In genomic region chr15:63501256-63502089, GRCh38 we compare ENCODE assay signal across 8 cellular contexts. TPM values are rescaled to one million over a fixed set of nuclear protein-coding genes. Genes with fewer than 3 reads are reported as not detected.
DNase-seq lines count a peak whose midpoint lies in the region; ATAC-seq and TF ChIP-seq lines count a peak whose summit lies in the region.

No MANE protein-coding gene starts in this region.

- intact Hi-C loops in natural killer cell (cut with micrococcal nuclease), result loop anchor here (2.0 to 5.0 kb wide), 2 partner anchors 309 to 511 kb away; no protein-coding TSS in a partner anchor

- ATAC-seq in natural killer cell (no peak), HG03039 (IDR thresholded peaks at IDR 0.05; ENCODE audit: unreplicated experiment) (no peak), HG02973 (IDR thresholded peaks at IDR 0.05; ENCODE audit: unreplicated experiment) (no peak)

- H2AFZ ChIP-seq in ACC112 (ENCODE audit: low read length, unreplicated experiment) (peak overlapping the region; percentile 95), H9 (ENCODE audit: low read length) (no peak overlapping the region)

- no peaks in the 10 kb centered on the region for H3K36me3 ChIP-seq in ACC112 (ENCODE audit: insufficient read depth, low read length)

- H3K4me2 ChIP-seq in H9 (ENCODE audit: insufficient read depth, insufficient read length, low read length), result peak overlapping the region; percentile 70

- no peak overlapping the region for H3K4ac ChIP-seq in H9 (ENCODE audit: low read depth, low read length)

- H3K79me2 ChIP-seq in ACC112 (ENCODE audit: control insufficient read depth, insufficient read depth, low read length, unreplicated experiment) (peaks cover 15% of the 10 kb centered on the region), H9 (ENCODE audit: insufficient read depth, low read length) (no peaks in the 10 kb centered on the region)

- H3K27ac Mint-ChIP-seq in H9 (no peak overlapping the region), natural killer cell (no peak overlapping the region)

- no peak overlapping the region for H4K8ac ChIP-seq in H9 (replicated peaks; ENCODE audit: insufficient read length, low read depth, low read length)

- H4K5ac ChIP-seq in H9 (ENCODE audit: insufficient read length, low read depth, low read length), result no peak overlapping the region

- no peak overlapping the region for H2BK15ac ChIP-seq in H9 (ENCODE audit: low read depth, low read length)

- H3K27me3 ChIP-seq in ACC112 (ENCODE audit: insufficient read depth, low read length), result no peaks in the 10 kb centered on the region
- peaks cover 45% of the 10 kb centered on the region for H3K27me3 ChIP-seq in H9 (ENCODE audit: insufficient read depth, low read length)

- H3K27ac ChIP-seq in ACC112 (ENCODE audit: low read depth, low read length) (peak overlapping the region; percentile 98), H9 (ENCODE audit: insufficient read length, low read depth, low read length) (no peak overlapping the region)

- DNase-seq in H9 (peak; percentile 53), activated T-helper 1 cell treated with Interleukin-2 at 50 U/mL for 16 hours (ENCODE audit: low read depth) (peak; percentile 40), fibroblast of mammary gland (ENCODE audit: low read depth) (peak; percentile 99), natural killer cell (no peak), GDM1 (lab: John Stamatoyannopoulos, UW) (no peak)

- no peak overlapping the region for H3T11ph ChIP-seq in H9 (ENCODE audit: low read length)

- peaks cover 27 to 43% of the 10 kb centered on the region in 2 experiments for H3K4me1 Mint-ChIP-seq in H9
- H3K4me1 Mint-ChIP-seq in natural killer cell, result peaks cover 37 to 61% of the 10 kb centered on the region in 2 donors

- H4K20me1 ChIP-seq in H9 (ENCODE audit: control insufficient read depth, insufficient read depth, insufficient read length), result no peaks in the 10 kb centered on the region

- H3K4me3 Mint-ChIP-seq in H9 (peak overlapping the region; percentile 35 to 52; a peak in 4 of 5 replicates), natural killer cell (peak overlapping the region; percentile 90)

- H3K4me3 ChIP-seq in ACC112 (ENCODE audit: low read depth, low read length) (peak overlapping the region; percentile 62), fibroblast of mammary gland (ENCODE audit: control insufficient read depth, low read depth, low read length) (peak overlapping the region; percentile 33)

- H2BK5ac ChIP-seq in H9 (ENCODE audit: insufficient read length, low read length), result no peak overlapping the region

- H2BK120ac ChIP-seq in H9 (ENCODE audit: low read depth, low read length, poor library complexity, severe bottlenecking), result no peak overlapping the region

- no peak overlapping the region for H3K14ac ChIP-seq in H9 (ENCODE audit: insufficient read depth, low read length)

- peaks cover 0 to 5% of the 10 kb centered on the region in 2 experiments; a peak in 2 of 5 replicates for H3K9me3 Mint-ChIP-seq in H9
- H3K9me3 Mint-ChIP-seq in natural killer cell, result no peaks in the 10 kb centered on the region

- H3K36me3 Mint-ChIP-seq in H9 (ENCODE audit: insufficient read depth in 1 of 3, low read depth in 3 of 3), result no peaks in the 10 kb centered on the region; a peak in 1 of 7 replicates
- no peaks in the 10 kb centered on the region for H3K36me3 Mint-ChIP-seq in natural killer cell

- H2AK5ac ChIP-seq in H9 (ENCODE audit: insufficient read length, low read length), result no peak overlapping the region

- no peaks in the 10 kb centered on the region for H3K9me3 ChIP-seq in H9 (ENCODE audit: control insufficient read depth, low read depth, low read length)

- no peak overlapping the region for H2BK12ac ChIP-seq in H9 (ENCODE audit: insufficient read length, low read depth, low read length)

- H3K23ac ChIP-seq in H9 (ENCODE audit: insufficient read length, low read depth, low read length), result no peak overlapping the region

- H3K56ac ChIP-seq in H9 (ENCODE audit: insufficient read length, low read depth, low read length), result no peak overlapping the region

- H4K91ac ChIP-seq in H9 (ENCODE audit: insufficient read length, low read depth, low read length), result no peak overlapping the region

- H3K79me1 ChIP-seq in H9 (ENCODE audit: insufficient read depth, low read depth, low read length, poor library complexity, severe bottlenecking), result no peaks in the 10 kb centered on the region

- WGBS in H9 (ENCODE audit: extremely low coverage, insufficient read length, low lambda C conversion rate), result no CpG with 5 or more reads among the region's 21 CpGs

- peaks cover 17% of the 10 kb centered on the region for H3K23me2 ChIP-seq in H9 (ENCODE audit: insufficient read length, low read depth, low read length, poor library complexity, severe bottlenecking)

- TF ChIP-seq CTCF in H9 (conservative IDR thresholded peaks at IDR 0.05), result no peak
- TF ChIP-seq CTCF in fibroblast of mammary gland (conservative IDR thresholded peaks at IDR 0.05; ENCODE audit: control insufficient read depth, insufficient read depth, low read depth, low read length), result no peak
- TF ChIP-seq CTCF in natural killer cell (IDR thresholded peaks at IDR 0.05), result no peak

- no peak overlapping the region for H3K18ac ChIP-seq in H9 (ENCODE audit: insufficient read length, low read depth, low read length)

- H2BK20ac ChIP-seq in H9 (ENCODE audit: low read depth, low read length, poor library complexity, severe bottlenecking), result no peak overlapping the region

- H3K27me3 Mint-ChIP-seq in H9 (ENCODE audit: low read depth), result peaks cover 15% of the 10 kb centered on the region
- no peaks in the 10 kb centered on the region for H3K27me3 Mint-ChIP-seq in natural killer cell (ENCODE audit: low read depth in 2 of 2)

- H3K4me1 ChIP-seq in ACC112 (ENCODE audit: control insufficient read depth, insufficient read depth, low read length, unreplicated experiment), result peaks cover 34% of the 10 kb centered on the region
- peaks cover 6% of the 10 kb centered on the region for H3K4me1 ChIP-seq in H9 (ENCODE audit: insufficient read depth, low read length)

- H3K9ac ChIP-seq in H9 (ENCODE audit: extremely low read depth, insufficient read length, low read length), result no peak overlapping the region

RNA-seq across cellular contexts. Expression of gene USP3, which starts 2.9 kb away (rescaled TPM):
- 12.0 and 14.2 TPM in 2 replicates for total RNA-seq in H9 (2021)
- total RNA-seq in natural killer cell, result 100 to 1,000 TPM; 163 to 187 (median 169) TPM

Comparison
In these comparisons a context has a peak if more than half of its experiments do, and no peak if none do; other contexts are left out.
1. DNase-seq: peak in H9 (single experiment), activated T-helper 1 cell treated with Interleukin-2 at 50 U/mL for 16 hours (single experiment) and fibroblast of mammary gland (single experiment); none in natural killer cell (single experiment) and GDM1 (single experiment).
2. RNA of gene USP3, which starts 2.9 kb away (total RNA-seq): 163 to 187 TPM in natural killer cell; 12.0 to 14.2 TPM in H9; every median in the first group is over 10 times any median in the second.